In the genomic region with DNA sequence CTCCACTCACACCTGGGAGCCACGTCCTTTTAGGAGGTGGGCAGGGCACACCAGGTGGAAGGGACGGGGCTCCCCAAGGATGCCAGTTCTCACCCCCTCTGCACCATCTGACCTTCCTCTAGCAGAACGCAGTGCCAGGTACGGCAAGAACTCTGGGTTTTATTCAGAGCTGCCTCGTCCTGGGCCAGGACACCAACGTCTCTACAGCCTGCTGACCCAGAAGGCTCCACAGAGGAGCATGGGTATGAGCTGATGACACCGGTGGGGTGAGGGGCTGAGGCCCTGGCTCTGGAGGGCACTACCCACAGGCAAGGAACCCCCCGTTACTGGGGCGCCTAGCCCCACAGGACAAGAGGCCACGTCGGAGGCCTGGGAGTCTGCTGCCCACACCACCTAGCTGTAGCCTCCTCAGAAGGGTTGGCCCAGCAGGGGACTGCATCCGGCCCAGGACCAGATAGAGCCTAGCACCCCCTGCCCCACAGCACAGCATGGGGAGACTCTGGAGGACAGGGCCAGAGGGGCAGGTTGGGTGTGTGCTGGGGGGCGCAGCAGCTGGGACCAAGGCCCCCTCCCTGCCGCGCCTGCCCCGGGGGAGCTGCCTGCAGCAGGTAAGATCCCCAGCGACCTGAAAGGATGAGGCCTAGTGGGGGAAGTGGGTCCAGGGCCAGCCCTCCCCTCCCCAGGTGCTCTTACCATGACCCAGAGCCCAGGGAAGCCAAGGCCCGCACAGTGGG, we compare ENCODE assay signal across 11 cellular contexts. TPM values are rescaled to one million over a fixed set of nuclear protein-coding genes. Genes with fewer than 3 reads are reported as not detected.
DNase-seq lines count a peak whose midpoint lies in the region; ATAC-seq, FAIRE-seq and TF ChIP-seq lines count a peak whose summit lies in the region.
"Had no signal": no experiment of that assay in that cellular context is flagged by ENCODE, and none has a peak within 500 bp of the region (broad histone marks: within the 10 kb centered on the region; RNA-seq: fewer than 3 reads in every experiment).

No MANE protein-coding gene starts in this region.

- no peak for FAIRE-seq in astrocyte (lab: Jason Lieb, UNC)

- H3K36me3 ChIP-seq in astrocyte (ENCODE audit: insufficient read depth, low read length): peaks cover 24% of the 10 kb centered on the region
- peaks cover 0 to 55% of the 10 kb centered on the region in 2 donors for H3K36me3 ChIP-seq in left lung
- H3K36me3 ChIP-seq in smooth muscle cell (ENCODE audit: low read depth): peaks cover 8% of the 10 kb centered on the region
- H3K36me3 ChIP-seq in OCI-LY7 (ENCODE audit: insufficient read depth, low read length): no peaks in the 10 kb centered on the region

- H3K9ac ChIP-seq in astrocyte (ENCODE audit: low read length): peak overlapping the region; percentile 90
- peak overlapping the region; percentile 64 for H3K9ac ChIP-seq in smooth muscle cell (ENCODE audit: low read depth)

- H3K4me1 ChIP-seq in astrocyte (ENCODE audit: insufficient read depth, low read length) (peaks cover 49% of the 10 kb centered on the region), left lung (peaks cover 14 to 30% of the 10 kb centered on the region in 2 donors), smooth muscle cell (ENCODE audit: low read depth) (peaks cover 17% of the 10 kb centered on the region), OCI-LY7 (ENCODE audit: insufficient read depth, low read length, poor library complexity, severe bottlenecking) (no peaks in the 10 kb centered on the region)

- WGBS in smooth muscle cell (ENCODE audit: low lambda C conversion rate): 94% methylated on average over 18 of the region's 18 CpGs

- peak overlapping the region; percentile 76 for H3K4me2 ChIP-seq in astrocyte (ENCODE audit: low read length)
- peak overlapping the region; percentile 71 for H3K4me2 ChIP-seq in smooth muscle cell
- H3K4me2 ChIP-seq in OCI-LY7 (ENCODE audit: low read length): no peak overlapping the region

- H3K4me1 Mint-ChIP-seq in astrocyte (ENCODE audit: low read depth, unreplicated experiment): peaks cover 42% of the 10 kb centered on the region

- H2AFZ ChIP-seq in astrocyte (ENCODE audit: low read depth, low read length) (no peak overlapping the region), smooth muscle cell (ENCODE audit: low read depth) (no peak overlapping the region), OCI-LY7 (ENCODE audit: low read length) (no peak overlapping the region)

- no peak overlapping the region for H3K4me3 ChIP-seq in astrocyte (ENCODE audit: insufficient read depth, low read depth, low read length)
- no peak overlapping the region for H3K4me3 ChIP-seq in left lung
- H3K4me3 ChIP-seq in smooth muscle cell: no peak overlapping the region
- no peak overlapping the region for H3K4me3 ChIP-seq in OCI-LY7 (ENCODE audit: low read depth, low read length, poor library complexity, severe bottlenecking)

- H3K4me3 Mint-ChIP-seq in astrocyte (ENCODE audit: unreplicated experiment): no peak overlapping the region

- H3K27ac ChIP-seq in astrocyte (ENCODE audit: low read depth, low read length) (peak overlapping the region; percentile 97), left lung (peak overlapping the region; percentile 51 to 77), smooth muscle cell (ENCODE audit: low read depth) (peak overlapping the region; percentile 93), OCI-LY7 (ENCODE audit: low read depth, low read length, poor library complexity, severe bottlenecking) (no peak overlapping the region)

- DNase-seq in G401 (ENCODE audit: low spot score) (peak; percentile 59), astrocyte (ENCODE audit: low read depth) (no peak), left lung (peak in 1 of 2 donors; percentile 66), smooth muscle cell (lab: John Stamatoyannopoulos, UW; ENCODE audit: unreplicated experiment) (no peak), dermis blood vessel endothelial cell (no peak), OCI-LY7 (ENCODE audit: low spot score) (no peak), GM19238 (ENCODE audit: insufficient read length, low spot score) (no peak)
- DNase-seq: activated T-cell treated with anti-CD3 and anti-CD28 coated beads for 4 hours, RPMI8226 had no signal

- CTCF ChIA-PET in OCI-LY7 (lab: Charles Lee; ENCODE audit: unreplicated experiment): interaction anchor here (0.6 kb wide), 1 partner anchor 765 kb away, joined by 3 read pairs; no protein-coding TSS in a partner anchor

- POLR2A ChIA-PET in OCI-LY7 (lab: Charles Lee): interaction anchor here (0.5 to 0.9 kb wide), 2 partner anchors 166 to 192 kb away, joined by 3 to 4 read pairs; no protein-coding TSS in a partner anchor

- peaks cover 99% of the 10 kb centered on the region for H3K79me2 ChIP-seq in astrocyte (ENCODE audit: insufficient read depth, low read length)
- H3K79me2 ChIP-seq in smooth muscle cell (ENCODE audit: low read depth): peaks cover 92% of the 10 kb centered on the region
- H3K79me2 ChIP-seq in OCI-LY7 (ENCODE audit: insufficient read depth, low read depth, low read length): no peaks in the 10 kb centered on the region

- H3K9me2 ChIP-seq in OCI-LY7 (ENCODE audit: insufficient read depth, low read length): no peaks in the 10 kb centered on the region

- no peaks in the 10 kb centered on the region for H3K27me3 ChIP-seq in astrocyte (ENCODE audit: insufficient read depth, low read length)
- H3K27me3 ChIP-seq in left lung: peaks cover 0 to 8% of the 10 kb centered on the region in 2 donors
- no peaks in the 10 kb centered on the region for H3K27me3 ChIP-seq in smooth muscle cell (ENCODE audit: low read depth)

- no peaks in the 10 kb centered on the region for H3K9me3 Mint-ChIP-seq in astrocyte (ENCODE audit: unreplicated experiment)

- ATAC-seq in left lung: no peak
- no peak for ATAC-seq in HG02642 (IDR thresholded peaks at IDR 0.05; ENCODE audit: poor library complexity, unreplicated experiment)

- TF ChIP-seq CTCF in astrocyte (IDR thresholded peaks at IDR 0.05; ENCODE audit: insufficient read depth, low read depth, low read length) (no peak), left lung (IDR thresholded peaks at IDR 0.05) (no peak), smooth muscle cell (IDR thresholded peaks at IDR 0.05; ENCODE audit: borderline replicate concordance, insufficient read depth, poor library complexity, severe bottlenecking) (no peak), OCI-LY7 (conservative IDR thresholded peaks at IDR 0.05; ENCODE audit: low read length) (no peak)

- H3F3A ChIP-seq in smooth muscle cell (ENCODE audit: low read depth): peaks cover 4% of the 10 kb centered on the region

- no TSS peak for BruUV-seq in OCI-LY7 (replicated peaks; lab: Mats Ljungman, UMichigan)

- peaks cover 80% of the 10 kb centered on the region for H4K20me1 ChIP-seq in astrocyte (ENCODE audit: insufficient read depth, low read length)
- H4K20me1 ChIP-seq in smooth muscle cell (ENCODE audit: low read depth): peaks cover 85% of the 10 kb centered on the region
- H4K20me1 ChIP-seq in OCI-LY7 (ENCODE audit: insufficient read depth, low read length): no peaks in the 10 kb centered on the region

- in situ Hi-C loops in G401 (cut with HindIII; ENCODE audit: low sequenced_read_pairs): no loop called here

- peak overlapping the region; percentile 69 for H3K27ac Mint-ChIP-seq in astrocyte (ENCODE audit: unreplicated experiment)

- intact Hi-C loops in left lung (cut with DNase I) (no loop called here), OCI-LY7 (cut with micrococcal nuclease; ENCODE audit: unreplicated experiment) (no loop called here)

- no peaks in the 10 kb centered on the region for H3K9me3 ChIP-seq in astrocyte (ENCODE audit: insufficient read depth, low read depth, low read length)
- H3K9me3 ChIP-seq in left lung: no peaks in the 10 kb centered on the region
- H3K9me3 ChIP-seq in smooth muscle cell (replicated peaks; ENCODE audit: low read depth): no peaks in the 10 kb centered on the region
- H3K9me3 ChIP-seq in OCI-LY7 (ENCODE audit: low read length): no peaks in the 10 kb centered on the region

- H3K36me3 Mint-ChIP-seq in astrocyte (ENCODE audit: low read depth, unreplicated experiment): peaks cover 9% of the 10 kb centered on the region

- H3K27me3 Mint-ChIP-seq in astrocyte (ENCODE audit: low read depth, unreplicated experiment): no peaks in the 10 kb centered on the region

RNA-seq across cellular contexts. Expression of gene BCAR1, which starts 13.9 kb away (rescaled TPM):
- 122 and 124 TPM in 2 replicates for total RNA-seq in G401 (2014; rRNA removed; shearing (Covaris generic))
- total RNA-seq in astrocyte (241 and 296 TPM in 2 replicates), left lung (10 to 100 TPM; 67.6 to 73.6 TPM), smooth muscle cell (49.4 and 49.9 TPM in 2 replicates), dermis blood vessel endothelial cell (141 and 300 TPM in 2 replicates), OCI-LY7 (2022) (13.9 and 15.1 TPM in 2 replicates)
- polyA plus RNA-seq in smooth muscle cell: 117 and 123 TPM in 2 replicates
- 10.0 and 11.7 TPM in 2 replicates for total RNA-seq in OCI-LY7 (2014; rRNA removed; shearing (Covaris generic))

RNA-seq across cellular contexts. Expression of gene CTRB1, which starts 18.8 kb away (rescaled TPM):
- total RNA-seq in G401 (2014; rRNA removed; shearing (Covaris generic)): not detected in 2 replicates
- total RNA-seq in astrocyte (not detected in 2 replicates), left lung (not detected), smooth muscle cell (not detected in 2 replicates), dermis blood vessel endothelial cell (not detected in 2 replicates), OCI-LY7 (2022) (not detected in 2 replicates)
- polyA plus RNA-seq in smooth muscle cell: 1.9 and 7.2 TPM in 2 replicates
- not detected in 2 replicates for total RNA-seq in OCI-LY7 (2014; rRNA removed; shearing (Covaris generic))
- polyA plus RNA-seq: BJ had no signal

RNA-seq across cellular contexts. Expression of gene CTRB2, which starts 30.6 kb away (rescaled TPM):
- total RNA-seq in G401 (2014; rRNA removed; shearing (Covaris generic)): not detected in 2 replicates
- total RNA-seq in astrocyte: 0.43 TPM in 1 of 2 replicates, not detected in the other
- not detected for total RNA-seq in left lung
- total RNA-seq in smooth muscle cell: 1.7 TPM in 1 of 2 replicates, not detected in the other
- polyA plus RNA-seq in smooth muscle cell: 2.3 and 11.1 TPM in 2 replicates
- total RNA-seq in dermis blood vessel endothelial cell: not detected in 2 replicates
- total RNA-seq in OCI-LY7 (2014; rRNA removed; shearing (Covaris generic)): not detected in 2 replicates
- not detected in 2 replicates for total RNA-seq in OCI-LY7 (2022)
- polyA plus RNA-seq: BJ had no signal
